Comparison of ENCODE assay signal across 16 cellular contexts in genomic region chr5:31717586-31717985, GRCh38.
"Had no signal": no experiment of that assay in that cellular context is flagged by ENCODE, and none has a peak within 500 bp of the region (broad histone marks: within the 10 kb centered on the region; RNA-seq: fewer than 3 reads in every experiment).

No MANE protein-coding gene starts in this region.

- H3K9me3 Mint-ChIP-seq: dendritic cell treated with granulocyte-macrophage colony-stimulating factor and Interleukin-4, amounts not matched to agents 40 ng/mL and 50 ng/mL, for 4 days; effector memory CD8-positive, alpha-beta T cell had no signal

- H3K79me2 ChIP-seq: hepatocyte had no signal

- H3K27ac ChIP-seq: foreskin keratinocyte, hepatocyte, ovary, thyroid gland had no signal

- H3K4me3 ChIP-seq: hepatocyte, ovary, smooth muscle cell, thyroid gland had no signal

- H3K4me3 Mint-ChIP-seq: dendritic cell treated with granulocyte-macrophage colony-stimulating factor and Interleukin-4, amounts not matched to agents 40 ng/mL and 50 ng/mL, for 4 days; effector memory CD8-positive, alpha-beta T cell; naive thymus-derived CD4-positive, alpha-beta T cell; type B pancreatic cell had no signal

- H3K27ac Mint-ChIP-seq: dendritic cell treated with granulocyte-macrophage colony-stimulating factor and Interleukin-4, amounts not matched to agents 40 ng/mL and 50 ng/mL, for 4 days; type B pancreatic cell had no signal

- DNase-seq: effector memory CD8-positive, alpha-beta T cell; foreskin keratinocyte; head of caudate nucleus; kidney glomerular epithelial cell; mammary epithelial cell; naive thymus-derived CD4-positive, alpha-beta T cell; ovary; right cardiac atrium; stimulated activated CD4-positive, alpha-beta T cell treated with anti-CD3 and anti-CD28 coated beads, Interleukin-2, amount 100 ng/mL, for 48 hours; stimulated activated naive CD4-positive, alpha-beta T cell treated with Interleukin-2 at 50 U/mL for 16 hours; thyroid gland had no signal

- H3K4me1 ChIP-seq: foreskin keratinocyte, thyroid gland had no signal

- H3K36me3 ChIP-seq: ovary, thyroid gland had no signal

- H3K9me3 ChIP-seq: ovary, thyroid gland had no signal

- H3K4me1 Mint-ChIP-seq: naive thymus-derived CD4-positive, alpha-beta T cell had no signal

- H3K27me3 Mint-ChIP-seq: effector memory CD8-positive, alpha-beta T cell; naive thymus-derived CD4-positive, alpha-beta T cell; type B pancreatic cell had no signal

- ATAC-seq: effector memory CD8-positive, alpha-beta T cell; foreskin keratinocyte; left lobe of liver; naive thymus-derived CD4-positive, alpha-beta T cell had no signal

- H2AFZ ChIP-seq: hepatocyte had no signal

- H3K4me2 ChIP-seq: hepatocyte, smooth muscle cell had no signal

- H3K36me3 Mint-ChIP-seq: naive thymus-derived CD4-positive, alpha-beta T cell; type B pancreatic cell had no signal

- H3K27me3 ChIP-seq: hepatocyte, ovary, thyroid gland had no signal
